Comparison of ENCODE assay signal across 9 cellular contexts in genomic region chr11:86047275-86047991, GRCh38. TPM values are rescaled to one million over a fixed set of nuclear protein-coding genes. Genes with fewer than 3 reads are reported as not detected.
A peak's percentile ranks its signal among the peaks of the same experiment; 100 is the strongest.
DNase-seq lines count a peak whose midpoint lies in the region; ATAC-seq and TF ChIP-seq lines count a peak whose summit lies in the region.
"Had no signal": no experiment of that assay in that cellular context is flagged by ENCODE, and none has a peak within 500 bp of the region (broad histone marks: within the 10 kb centered on the region; RNA-seq: fewer than 3 reads in every experiment).

No MANE protein-coding gene starts in this region.

- no peak overlapping the region for H3K4me3 ChIP-seq in muscle layer of colon (ENCODE audit: low read depth in 1 of 2, low read length in 2 of 2)
- H3K4me3 ChIP-seq in GM23338: no peak overlapping the region
- H3K4me3 ChIP-seq: upper lobe of left lung had no signal

- H3K9me2 ChIP-seq in GM23338 (ENCODE audit: insufficient read depth): no peaks in the 10 kb centered on the region

- H3F3A ChIP-seq in GM23338 (replicated peaks; ENCODE audit: low read depth): no peaks in the 10 kb centered on the region

- ATAC-seq in HG02798 (IDR thresholded peaks at IDR 0.05; ENCODE audit: poor library complexity, unreplicated experiment) (peak; percentile 42), GM23338 (no peak)
- ATAC-seq in activated CD8-positive, alpha-beta T cell treated with anti-CD3 and anti-CD28 coated beads, Interleukin-2, amount 10 ng/mL, durations not matched to agents 7 days and 5 days: peak; percentile 30

- H3K36me3 ChIP-seq in muscle layer of colon (ENCODE audit: insufficient read depth, low read length) (no peaks in the 10 kb centered on the region), GM23338 (ENCODE audit: insufficient read depth) (no peaks in the 10 kb centered on the region)
- H3K36me3 ChIP-seq: upper lobe of left lung had no signal

- H3K4me3 Mint-ChIP-seq in activated CD8-positive, alpha-beta T cell treated with anti-CD3 and anti-CD28 coated beads, Interleukin-2, amount 10 ng/mL, durations not matched to agents 7 days and 5 days: no peak overlapping the region
- no peak overlapping the region for H3K4me3 Mint-ChIP-seq in GM23338

- H3K4me1 ChIP-seq in muscle layer of colon (ENCODE audit: insufficient read depth, low read length) (peaks cover 50% of the 10 kb centered on the region), GM23338 (ENCODE audit: insufficient read depth) (peaks cover 12% of the 10 kb centered on the region)

- H3K27ac ChIP-seq in muscle layer of colon (ENCODE audit: low read depth, low read length) (peak overlapping the region; percentile 22), GM23338 (ENCODE audit: low read depth) (no peak overlapping the region)

- no peak for TF ChIP-seq CTCF in GM23338 (conservative IDR thresholded peaks at IDR 0.05; ENCODE audit: low read depth in 2 of 2)

- CTCF ChIA-PET in activated CD8-positive, alpha-beta T cell treated with anti-CD3 and anti-CD28 coated beads, Interleukin-2, amount 10 ng/mL, durations not matched to agents 7 days and 5 days (lab: Charles Lee): interaction anchor here (0.7 to 2.1 kb wide), 5 partner anchors 13 to 171 kb away, joined by 3 to 12 read pairs (median 3); no protein-coding TSS in a partner anchor

- H3K9me3 Mint-ChIP-seq in activated CD8-positive, alpha-beta T cell treated with anti-CD3 and anti-CD28 coated beads, Interleukin-2, amount 10 ng/mL, durations not matched to agents 7 days and 5 days (ENCODE audit: insufficient read depth): no peaks in the 10 kb centered on the region
- no peaks in the 10 kb centered on the region for H3K9me3 Mint-ChIP-seq in GM23338

- H4K20me1 ChIP-seq in GM23338 (replicated peaks; ENCODE audit: insufficient read depth): peaks cover 75% of the 10 kb centered on the region

- no peaks in the 10 kb centered on the region for H3K27me3 Mint-ChIP-seq in activated CD8-positive, alpha-beta T cell treated with anti-CD3 and anti-CD28 coated beads, Interleukin-2, amount 10 ng/mL, durations not matched to agents 7 days and 5 days (ENCODE audit: low read depth)
- no peaks in the 10 kb centered on the region for H3K27me3 Mint-ChIP-seq in GM23338 (ENCODE audit: insufficient read depth, low read depth, poor library complexity)

- no peak overlapping the region for H3K4me2 ChIP-seq in GM23338

- H3K9ac ChIP-seq in muscle layer of colon (ENCODE audit: low read length): no peak overlapping the region

- peak; percentile 36 for DNase-seq in GM03348 (ENCODE audit: low spot score)
- DNase-seq in activated CD8-positive, alpha-beta T cell treated with anti-CD3 and anti-CD28 coated beads, Interleukin-2, amount 10 ng/mL, durations not matched to agents 7 days and 5 days: no peak
- no peak for DNase-seq in DMS79 treated with DMSO at 0.1 percent for 48 hours (lab: John Stamatoyannopoulos, UW)
- no peak for DNase-seq in GM23338 (ENCODE audit: low spot score)
- DNase-seq in NCI-H345 (lab: John Stamatoyannopoulos, UW): no peak
- DNase-seq in D341Med (ENCODE audit: low spot score): no peak

- peaks cover 100% of the 10 kb centered on the region for H3K79me2 ChIP-seq in GM23338 (replicated peaks; ENCODE audit: insufficient read depth)

- peaks cover 77% of the 10 kb centered on the region for H3K4me1 Mint-ChIP-seq in activated CD8-positive, alpha-beta T cell treated with anti-CD3 and anti-CD28 coated beads, Interleukin-2, amount 10 ng/mL, durations not matched to agents 7 days and 5 days (ENCODE audit: low read depth)
- peaks cover 23% of the 10 kb centered on the region for H3K4me1 Mint-ChIP-seq in GM23338

- H2AFZ ChIP-seq in GM23338: no peak overlapping the region

- H3K27me3 ChIP-seq in muscle layer of colon (ENCODE audit: control insufficient read depth in 1 of 2, insufficient read depth in 2 of 2, low read length in 2 of 2) (no peaks in the 10 kb centered on the region), GM23338 (ENCODE audit: insufficient read depth) (no peaks in the 10 kb centered on the region)
- H3K27me3 ChIP-seq: upper lobe of left lung had no signal

- H3K36me3 Mint-ChIP-seq in activated CD8-positive, alpha-beta T cell treated with anti-CD3 and anti-CD28 coated beads, Interleukin-2, amount 10 ng/mL, durations not matched to agents 7 days and 5 days (ENCODE audit: low read depth): peaks cover 18% of the 10 kb centered on the region
- H3K36me3 Mint-ChIP-seq in GM23338 (ENCODE audit: low read depth): no peaks in the 10 kb centered on the region

- H3K9me3 ChIP-seq in muscle layer of colon (ENCODE audit: low read length): no peaks in the 10 kb centered on the region
- H3K9me3 ChIP-seq: upper lobe of left lung had no signal

- H3K27ac Mint-ChIP-seq in activated CD8-positive, alpha-beta T cell treated with anti-CD3 and anti-CD28 coated beads, Interleukin-2, amount 10 ng/mL, durations not matched to agents 7 days and 5 days: peak overlapping the region; percentile 78
- H3K27ac Mint-ChIP-seq in GM23338: no peak overlapping the region

- POLR2A ChIA-PET in activated CD8-positive, alpha-beta T cell treated with anti-CD3 and anti-CD28 coated beads, Interleukin-2, amount 10 ng/mL, durations not matched to agents 7 days and 5 days (lab: Charles Lee): interaction anchor here (0.7 kb wide), 2 partner anchors 15 to 18 kb away, joined by 3 read pairs; no protein-coding TSS in a partner anchor

TF ChIP-seq in GM23338, 12 proteins besides CTCF, POLR2A, EP300 and RAD21 (continues in another document):
- no peak for TF ChIP-seq CREB1 (CRISPR knock-in tag; IDR thresholded peaks at IDR 0.05; ENCODE audit: low read depth)
- TF ChIP-seq, protein P1, sequence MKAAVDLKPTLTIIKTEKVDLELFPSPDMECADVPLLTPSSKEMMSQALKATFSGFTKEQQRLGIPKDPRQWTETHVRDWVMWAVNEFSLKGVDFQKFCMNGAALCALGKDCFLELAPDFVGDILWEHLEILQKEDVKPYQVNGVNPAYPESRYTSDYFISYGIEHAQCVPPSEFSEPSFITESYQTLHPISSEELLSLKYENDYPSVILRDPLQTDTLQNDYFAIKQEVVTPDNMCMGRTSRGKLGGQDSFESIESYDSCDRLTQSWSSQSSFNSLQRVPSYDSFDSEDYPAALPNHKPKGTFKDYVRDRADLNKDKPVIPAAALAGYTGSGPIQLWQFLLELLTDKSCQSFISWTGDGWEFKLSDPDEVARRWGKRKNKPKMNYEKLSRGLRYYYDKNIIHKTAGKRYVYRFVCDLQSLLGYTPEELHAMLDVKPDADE (IDR thresholded peaks at IDR 0.05): no peak
- TF ChIP-seq, protein P2, sequence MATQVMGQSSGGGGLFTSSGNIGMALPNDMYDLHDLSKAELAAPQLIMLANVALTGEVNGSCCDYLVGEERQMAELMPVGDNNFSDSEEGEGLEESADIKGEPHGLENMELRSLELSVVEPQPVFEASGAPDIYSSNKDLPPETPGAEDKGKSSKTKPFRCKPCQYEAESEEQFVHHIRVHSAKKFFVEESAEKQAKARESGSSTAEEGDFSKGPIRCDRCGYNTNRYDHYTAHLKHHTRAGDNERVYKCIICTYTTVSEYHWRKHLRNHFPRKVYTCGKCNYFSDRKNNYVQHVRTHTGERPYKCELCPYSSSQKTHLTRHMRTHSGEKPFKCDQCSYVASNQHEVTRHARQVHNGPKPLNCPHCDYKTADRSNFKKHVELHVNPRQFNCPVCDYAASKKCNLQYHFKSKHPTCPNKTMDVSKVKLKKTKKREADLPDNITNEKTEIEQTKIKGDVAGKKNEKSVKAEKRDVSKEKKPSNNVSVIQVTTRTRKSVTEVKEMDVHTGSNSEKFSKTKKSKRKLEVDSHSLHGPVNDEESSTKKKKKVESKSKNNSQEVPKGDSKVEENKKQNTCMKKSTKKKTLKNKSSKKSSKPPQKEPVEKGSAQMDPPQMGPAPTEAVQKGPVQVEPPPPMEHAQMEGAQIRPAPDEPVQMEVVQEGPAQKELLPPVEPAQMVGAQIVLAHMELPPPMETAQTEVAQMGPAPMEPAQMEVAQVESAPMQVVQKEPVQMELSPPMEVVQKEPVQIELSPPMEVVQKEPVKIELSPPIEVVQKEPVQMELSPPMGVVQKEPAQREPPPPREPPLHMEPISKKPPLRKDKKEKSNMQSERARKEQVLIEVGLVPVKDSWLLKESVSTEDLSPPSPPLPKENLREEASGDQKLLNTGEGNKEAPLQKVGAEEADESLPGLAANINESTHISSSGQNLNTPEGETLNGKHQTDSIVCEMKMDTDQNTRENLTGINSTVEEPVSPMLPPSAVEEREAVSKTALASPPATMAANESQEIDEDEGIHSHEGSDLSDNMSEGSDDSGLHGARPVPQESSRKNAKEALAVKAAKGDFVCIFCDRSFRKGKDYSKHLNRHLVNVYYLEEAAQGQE (IDR thresholded peaks at IDR 0.05; ENCODE audit: unreplicated experiment): no peak
- TF ChIP-seq ZNF114 (CRISPR knock-in tag; IDR thresholded peaks at IDR 0.05): no peak
- TF ChIP-seq EZH2phosphoT487 (IDR thresholded peaks at IDR 0.05; ENCODE audit: unreplicated experiment): no peak
- TF ChIP-seq EZH2 (IDR thresholded peaks at IDR 0.05; ENCODE audit: low read depth, unreplicated experiment): no peak
- TF ChIP-seq STAT1 (IDR thresholded peaks at IDR 0.05; ENCODE audit: unreplicated experiment): no peak
- TF ChIP-seq JUNB (IDR thresholded peaks at IDR 0.05; ENCODE audit: unreplicated experiment): no peak

RNA-seq across cellular contexts. Expression of gene PICALM, which starts 21.5 kb away (rescaled TPM):
- 100 to 1,000 TPM; 110 to 115 TPM for total RNA-seq in activated CD8-positive, alpha-beta T cell treated with anti-CD3 and anti-CD28 coated beads, Interleukin-2, amount 10 ng/mL, durations not matched to agents 7 days and 5 days
- total RNA-seq in GM23338 (2014; rRNA removed; shearing (Covaris generic)): 134 and 150 TPM in 2 replicates
- 21.0 and 27.9 TPM in 2 replicates for polyA plus RNA-seq in GM23338 (2016; fragmentation: Nextera tagmentation; extraction: Ambion mirVana)
